In genomic region chr15:80153900-80154299, GRCh38 we compare ENCODE assay signal across 1 cellular context.
TF ChIP-seq lines count a peak whose summit lies in the region.

No MANE protein-coding gene starts in this region.

TF ChIP-seq in GM23338, 12 proteins besides CTCF, POLR2A, EP300 and RAD21 (continued from another document):
- TF ChIP-seq, protein P1, sequence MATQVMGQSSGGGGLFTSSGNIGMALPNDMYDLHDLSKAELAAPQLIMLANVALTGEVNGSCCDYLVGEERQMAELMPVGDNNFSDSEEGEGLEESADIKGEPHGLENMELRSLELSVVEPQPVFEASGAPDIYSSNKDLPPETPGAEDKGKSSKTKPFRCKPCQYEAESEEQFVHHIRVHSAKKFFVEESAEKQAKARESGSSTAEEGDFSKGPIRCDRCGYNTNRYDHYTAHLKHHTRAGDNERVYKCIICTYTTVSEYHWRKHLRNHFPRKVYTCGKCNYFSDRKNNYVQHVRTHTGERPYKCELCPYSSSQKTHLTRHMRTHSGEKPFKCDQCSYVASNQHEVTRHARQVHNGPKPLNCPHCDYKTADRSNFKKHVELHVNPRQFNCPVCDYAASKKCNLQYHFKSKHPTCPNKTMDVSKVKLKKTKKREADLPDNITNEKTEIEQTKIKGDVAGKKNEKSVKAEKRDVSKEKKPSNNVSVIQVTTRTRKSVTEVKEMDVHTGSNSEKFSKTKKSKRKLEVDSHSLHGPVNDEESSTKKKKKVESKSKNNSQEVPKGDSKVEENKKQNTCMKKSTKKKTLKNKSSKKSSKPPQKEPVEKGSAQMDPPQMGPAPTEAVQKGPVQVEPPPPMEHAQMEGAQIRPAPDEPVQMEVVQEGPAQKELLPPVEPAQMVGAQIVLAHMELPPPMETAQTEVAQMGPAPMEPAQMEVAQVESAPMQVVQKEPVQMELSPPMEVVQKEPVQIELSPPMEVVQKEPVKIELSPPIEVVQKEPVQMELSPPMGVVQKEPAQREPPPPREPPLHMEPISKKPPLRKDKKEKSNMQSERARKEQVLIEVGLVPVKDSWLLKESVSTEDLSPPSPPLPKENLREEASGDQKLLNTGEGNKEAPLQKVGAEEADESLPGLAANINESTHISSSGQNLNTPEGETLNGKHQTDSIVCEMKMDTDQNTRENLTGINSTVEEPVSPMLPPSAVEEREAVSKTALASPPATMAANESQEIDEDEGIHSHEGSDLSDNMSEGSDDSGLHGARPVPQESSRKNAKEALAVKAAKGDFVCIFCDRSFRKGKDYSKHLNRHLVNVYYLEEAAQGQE (IDR thresholded peaks at IDR 0.05; ENCODE audit: unreplicated experiment): no peak
- TF ChIP-seq ZNF331 (CRISPR knock-in tag; IDR thresholded peaks at IDR 0.05; ENCODE audit: low read depth): no peak
